19 cellular contexts compared by ENCODE assay signal in the genomic region with DNA sequence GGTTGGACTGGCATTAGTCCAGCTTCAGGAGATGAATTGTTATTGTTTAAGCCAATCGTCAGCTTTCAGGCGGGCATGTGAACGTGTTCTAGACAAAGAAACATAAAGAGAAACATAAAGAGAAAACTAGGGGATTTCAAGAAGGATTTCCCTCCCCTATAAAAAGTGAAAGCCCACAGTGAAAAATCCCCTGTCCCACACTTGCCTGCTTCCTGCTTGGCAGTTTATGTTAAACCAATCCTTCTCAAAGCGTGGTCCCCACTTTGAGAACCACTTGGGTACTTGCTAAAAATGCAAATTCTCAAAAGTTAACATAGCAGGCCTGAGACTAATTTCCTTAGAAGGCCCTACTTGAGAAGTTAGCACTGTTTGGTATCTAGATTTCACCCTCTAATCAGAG.
"Had no signal": no experiment of that assay in that cellular context is flagged by ENCODE, and none has a peak within 500 bp of the region (broad histone marks: within the 10 kb centered on the region; RNA-seq: fewer than 3 reads in every experiment).

No MANE protein-coding gene starts in this region.

- H3K9me3 ChIP-seq: esophagus muscularis mucosa, gastroesophageal sphincter, transverse colon, vagina had no signal

- DNase-seq: activated CD4-positive, alpha-beta memory T cell treated with anti-CD3 and anti-CD28 coated beads, Interleukin-2, amount 10 ng/mL, durations not matched to agents 7 days and 5 days; activated CD4-positive, alpha-beta T cell treated with anti-CD3 and anti-CD28 coated beads for 4 hours; activated CD8-positive, alpha-beta memory T cell treated with anti-CD3 and anti-CD28 coated beads, Interleukin-2, amount 10 ng/mL, durations not matched to agents 7 days and 5 days; activated naive CD4-positive, alpha-beta T cell; activated naive CD8-positive, alpha-beta T cell treated with anti-CD3 and anti-CD28 coated beads for 36 hours; amniotic stem cell; effector CD8-positive, alpha-beta T cell; immature natural killer cell; kidney glomerular epithelial cell; left ventricle myocardium superior; occipital lobe; posterior cingulate gyrus; stimulated activated CD8-positive, alpha-beta memory T cell treated with anti-CD3 and anti-CD28 coated beads, Interleukin-4, amount 100 ng/mL, for 48 hours; stimulated activated naive CD8-positive, alpha-beta T cell treated with anti-CD3 and anti-CD28 coated beads, Interleukin-15, Interleukin-2, amounts not matched to agents 100 U/mL and 50 U/mL, for 24 hours; transverse colon had no signal

- H3K4me3 ChIP-seq: esophagus muscularis mucosa, gastroesophageal sphincter, transverse colon, vagina had no signal

- ATAC-seq: activated CD8-positive, alpha-beta memory T cell treated with anti-CD3 and anti-CD28 coated beads, Interleukin-2, amount 10 ng/mL, durations not matched to agents 7 days and 5 days; gastroesophageal sphincter; left ventricle myocardium superior; stimulated activated naive CD8-positive, alpha-beta T cell treated with anti-CD3 and anti-CD28 coated beads, Interleukin-15, Interleukin-2, amounts not matched to agents 100 U/mL and 50 U/mL, for 24 hours; WTC11 had no signal

- H3K4me1 ChIP-seq: esophagus muscularis mucosa, gastroesophageal sphincter, transverse colon, vagina had no signal

- H3K36me3 ChIP-seq: esophagus muscularis mucosa, gastroesophageal sphincter, transverse colon, vagina had no signal

- H3K27me3 ChIP-seq: esophagus muscularis mucosa, gastroesophageal sphincter, transverse colon, vagina had no signal

- H3K27ac ChIP-seq: esophagus muscularis mucosa, gastroesophageal sphincter, transverse colon, vagina had no signal
